Comparison of ENCODE assay signal across 8 cellular contexts in genomic region chr9:34403554-34404380, GRCh38. TPM values are rescaled to one million over a fixed set of nuclear protein-coding genes. Genes with fewer than 3 reads are reported as not detected.
DNase-seq lines count a peak whose midpoint lies in the region; ATAC-seq and TF ChIP-seq lines count a peak whose summit lies in the region.
"Had no signal": no experiment of that assay in that cellular context is flagged by ENCODE, and none has a peak within 500 bp of the region (broad histone marks: within the 10 kb centered on the region; RNA-seq: fewer than 3 reads in every experiment).

No MANE protein-coding gene starts in this region.

- no peak for DNase-seq in GM12864 (ENCODE audit: low read depth)
- DNase-seq in NCI-H1048 (lab: John Stamatoyannopoulos, UW), result peak; percentile 3
- DNase-seq in T-helper 17 cell, result peak; percentile 30 to 43 (median 34)
- peak; percentile 57 for DNase-seq in brain microvascular endothelial cell
- DNase-seq in iPS-NIHi11 (ENCODE audit: low spot score), result peak; percentile 79
- peak; percentile 70 for DNase-seq in stimulated activated CD4-positive, alpha-beta T cell treated with anti-CD3 and anti-CD28 coated beads, Interleukin-15, amount 100 ng/mL, for 24 hours

- H3K27me3 ChIP-seq in brain microvascular endothelial cell (replicated peaks), result no peaks in the 10 kb centered on the region

- H3K27me3 Mint-ChIP-seq in T-helper 17 cell, result peaks cover 6% of the 10 kb centered on the region

- H3K4me3 ChIP-seq in GM12864 (ENCODE audit: low read depth, low read length), result no peak overlapping the region
- H3K4me3 ChIP-seq in brain microvascular endothelial cell (ENCODE audit: low read depth, low read length), result no peak overlapping the region

- peaks cover 16% of the 10 kb centered on the region for H3K36me3 Mint-ChIP-seq in T-helper 17 cell (ENCODE audit: low read depth)

- H3K27ac ChIP-seq in brain microvascular endothelial cell, result no peak overlapping the region
- H3K27ac ChIP-seq: epithelial cell of prostate had no signal

- H3K36me3 ChIP-seq in brain microvascular endothelial cell (replicated peaks), result peaks cover 23% of the 10 kb centered on the region

- ATAC-seq in T-helper 17 cell (peak; percentile 58), GM18519 (IDR thresholded peaks at IDR 0.05; ENCODE audit: low FRiP score, unreplicated experiment) (no peak)

- TF ChIP-seq CTCF in GM12864 (IDR thresholded peaks at IDR 0.05; ENCODE audit: low read depth, low read length, missing control alignments), result peak; percentile 95
- TF ChIP-seq CTCF in brain microvascular endothelial cell (IDR thresholded peaks at IDR 0.05; ENCODE audit: low read depth, low read length, missing control alignments), result peak; percentile 99

- H3K4me1 Mint-ChIP-seq in T-helper 17 cell, result peaks cover 8% of the 10 kb centered on the region

- no peak overlapping the region for H3K27ac Mint-ChIP-seq in T-helper 17 cell

- in situ Hi-C loops in brain microvascular endothelial cell (cut with HindIII; ENCODE audit: low pct_ligation_motif_present, low sequenced_read_pairs), result no loop called here

- H3K4me3 Mint-ChIP-seq in T-helper 17 cell, result peak overlapping the region; percentile 3

- H3K9me3 ChIP-seq in T-helper 17 cell (ENCODE audit: control insufficient read depth, low read length, poor library complexity, severe bottlenecking), result no peaks in the 10 kb centered on the region

RNA-seq across cellular contexts. Expression of gene MYORG, which starts 27.1 kb away (rescaled TPM):
- under 1 TPM; 0.42 to 0.65 TPM for total RNA-seq in T-helper 17 cell

RNA-seq across cellular contexts. Expression of gene FAM219A, which starts 54.6 kb away (rescaled TPM):
- 10 to 100 TPM; 12.3 to 13.4 TPM for total RNA-seq in T-helper 17 cell

RNA-seq across cellular contexts. Expression of gene DNAI1, which starts 54.8 kb away (rescaled TPM):
- total RNA-seq in T-helper 17 cell, result not detected
